ENCODE assay signal across 34 cellular contexts in genomic region chr14:81157431-81157830, GRCh38.
DNase-seq lines count a peak whose midpoint lies in the region; ATAC-seq and TF ChIP-seq lines count a peak whose summit lies in the region.
"Had no signal": no experiment of that assay in that cellular context is flagged by ENCODE, and none has a peak within 500 bp of the region (broad histone marks: within the 10 kb centered on the region; RNA-seq: fewer than 3 reads in every experiment).

No MANE protein-coding gene starts in this region.

- H3K4me3 Mint-ChIP-seq in CD4-positive, alpha-beta memory T cell, result no peak overlapping the region
- H3K4me3 Mint-ChIP-seq in activated naive CD4-positive, alpha-beta T cell treated with anti-CD3 and anti-CD28 coated beads for 36 hours, result no peak overlapping the region
- H3K4me3 Mint-ChIP-seq: activated naive CD8-positive, alpha-beta T cell treated with anti-CD3 and anti-CD28 coated beads, Interleukin-2, amount 10 ng/mL, durations not matched to agents 7 days and 5 days; central memory CD8-positive, alpha-beta T cell; mesothelial cell of epicardium; naive thymus-derived CD8-positive, alpha-beta T cell; stimulated activated naive CD8-positive, alpha-beta T cell treated with anti-CD3 and anti-CD28 coated beads, Interleukin-15, Interleukin-2, amounts not matched to agents 100 ng/mL and 50 ng/mL, for 24 hours had no signal

- no peak overlapping the region for H3K27ac ChIP-seq in foreskin keratinocyte
- H3K27ac ChIP-seq in CD4-positive, alpha-beta memory T cell (ENCODE audit: low read depth, low read length), result no peak overlapping the region
- H3K27ac ChIP-seq: A549, ascending aorta, esophagus squamous epithelium, gastroesophageal sphincter, skin epidermis, thoracic aorta, vagina had no signal

- no peaks in the 10 kb centered on the region for H3K27me3 ChIP-seq in foreskin keratinocyte
- H3K27me3 ChIP-seq in CD4-positive, alpha-beta memory T cell (ENCODE audit: insufficient read depth, low read length), result no peaks in the 10 kb centered on the region
- H3K27me3 ChIP-seq: ascending aorta, esophagus squamous epithelium, gastroesophageal sphincter, left lung, vagina had no signal

- no peaks in the 10 kb centered on the region for H3K9me3 ChIP-seq in CD4-positive, alpha-beta memory T cell (ENCODE audit: control insufficient read depth in 1 of 2, low read length in 2 of 2)
- H3K9me3 ChIP-seq: A549, ascending aorta, esophagus squamous epithelium, gastroesophageal sphincter, left lung, thoracic aorta, vagina had no signal

- H3K4me1 ChIP-seq in foreskin keratinocyte, result no peaks in the 10 kb centered on the region
- no peaks in the 10 kb centered on the region for H3K4me1 ChIP-seq in CD4-positive, alpha-beta memory T cell (ENCODE audit: insufficient read depth, low read length)
- H3K4me1 ChIP-seq: A549, ascending aorta, esophagus squamous epithelium, gastroesophageal sphincter, vagina had no signal

- ATAC-seq in foreskin keratinocyte (peak; percentile 38), HG02973 (IDR thresholded peaks at IDR 0.05; ENCODE audit: unreplicated experiment) (no peak)
- ATAC-seq: A549; gastroesophageal sphincter; left lung; naive thymus-derived CD8-positive, alpha-beta T cell; PC-3 had no signal

- POLR2A ChIA-PET in CD4-positive, alpha-beta memory T cell (lab: Charles Lee; ENCODE audit: partially characterized antibody), result no interaction called here

- H3K27me3 Mint-ChIP-seq in CD4-positive, alpha-beta memory T cell, result no peaks in the 10 kb centered on the region
- peaks cover 10% of the 10 kb centered on the region for H3K27me3 Mint-ChIP-seq in activated naive CD4-positive, alpha-beta T cell treated with anti-CD3 and anti-CD28 coated beads for 36 hours (ENCODE audit: low read depth)
- H3K27me3 Mint-ChIP-seq: central memory CD8-positive, alpha-beta T cell; naive thymus-derived CD8-positive, alpha-beta T cell had no signal

- H3K36me3 Mint-ChIP-seq in CD4-positive, alpha-beta memory T cell, result peaks cover 0 to 10% of the 10 kb centered on the region in 2 donors
- peaks cover 2% of the 10 kb centered on the region for H3K36me3 Mint-ChIP-seq in activated naive CD4-positive, alpha-beta T cell treated with anti-CD3 and anti-CD28 coated beads for 36 hours (ENCODE audit: low read depth)
- H3K36me3 Mint-ChIP-seq: mesothelial cell of epicardium had no signal

- DNase-seq in AML-193 (lab: John Stamatoyannopoulos, UW) (peak; percentile 72), LHCN-M2 (ENCODE audit: low read depth) (peak; percentile 27), OCI-M1 (lab: John Stamatoyannopoulos, UW) (peak; percentile 11), foreskin keratinocyte (peak in 1 of 2 donors; percentile 57), HUDEP-2 (lab: John Stamatoyannopoulos, UW; ENCODE audit: unreplicated experiment in 76 of 76) (no peak)
- DNase-seq in CD4-positive, alpha-beta memory T cell, result no peak
- DNase-seq in activated naive CD4-positive, alpha-beta T cell treated with anti-CD3 and anti-CD28 coated beads for 36 hours, result no peak
- DNase-seq: activated CD4-positive, CD25-positive, alpha-beta regulatory T cell treated with anti-CD3 and anti-CD28 coated beads, Interleukin-2, amount 50 U/mL, for 72 hours; activated effector memory CD4-positive, alpha-beta T cell treated with Interleukin-2 at 50 U/mL for 16 hours; activated naive CD8-positive, alpha-beta T cell treated with anti-CD3 and anti-CD28 coated beads, Interleukin-2, amount 10 ng/mL, durations not matched to agents 7 days and 5 days; activated T-cell treated with anti-CD3 and anti-CD28 coated beads for 4 hours; dermis blood vessel endothelial cell; DMS53; esophagus squamous epithelium; hypothalamus; IMR-90; left lung; naive thymus-derived CD8-positive, alpha-beta T cell; NCI-H1417 treated with DMSO at 0.1 percent for 48 hours; NCI-H2081 treated with DMSO at 0.1 percent for 48 hours; NCI-H345; NCI-H774; PC-3; Right ventricle myocardium superior had no signal

- intact Hi-C loops in CD4-positive, alpha-beta memory T cell (cut with micrococcal nuclease), result no loop called here
- intact Hi-C loops in activated naive CD4-positive, alpha-beta T cell treated with anti-CD3 and anti-CD28 coated beads for 36 hours (cut with micrococcal nuclease), result no loop called here

- no peak overlapping the region for H3K27ac Mint-ChIP-seq in CD4-positive, alpha-beta memory T cell
- no peak overlapping the region for H3K27ac Mint-ChIP-seq in activated naive CD4-positive, alpha-beta T cell treated with anti-CD3 and anti-CD28 coated beads for 36 hours
- H3K27ac Mint-ChIP-seq: activated naive CD8-positive, alpha-beta T cell treated with anti-CD3 and anti-CD28 coated beads, Interleukin-2, amount 10 ng/mL, durations not matched to agents 7 days and 5 days; mesothelial cell of epicardium; naive thymus-derived CD8-positive, alpha-beta T cell; stimulated activated naive CD8-positive, alpha-beta T cell treated with anti-CD3 and anti-CD28 coated beads, Interleukin-15, Interleukin-2, amounts not matched to agents 100 ng/mL and 50 ng/mL, for 24 hours had no signal

- no peaks in the 10 kb centered on the region for H3K4me1 Mint-ChIP-seq in CD4-positive, alpha-beta memory T cell
- peaks cover 14% of the 10 kb centered on the region for H3K4me1 Mint-ChIP-seq in activated naive CD4-positive, alpha-beta T cell treated with anti-CD3 and anti-CD28 coated beads for 36 hours (ENCODE audit: low read depth)
- H3K4me1 Mint-ChIP-seq: central memory CD8-positive, alpha-beta T cell; mesothelial cell of epicardium had no signal

- CTCF ChIA-PET in CD4-positive, alpha-beta memory T cell (lab: Charles Lee; ENCODE audit: partially characterized antibody), result no interaction called here
- CTCF ChIA-PET in activated naive CD4-positive, alpha-beta T cell treated with anti-CD3 and anti-CD28 coated beads for 36 hours (lab: Charles Lee), result no interaction called here

- H3K36me3 ChIP-seq in CD4-positive, alpha-beta memory T cell (ENCODE audit: insufficient read depth, low read length), result no peaks in the 10 kb centered on the region
- H3K36me3 ChIP-seq: ascending aorta, esophagus squamous epithelium, gastroesophageal sphincter, left lung, thoracic aorta, vagina had no signal

- no peaks in the 10 kb centered on the region for H3K9me3 Mint-ChIP-seq in CD4-positive, alpha-beta memory T cell
- H3K9me3 Mint-ChIP-seq in activated naive CD4-positive, alpha-beta T cell treated with anti-CD3 and anti-CD28 coated beads for 36 hours, result no peaks in the 10 kb centered on the region
- H3K9me3 Mint-ChIP-seq: central memory CD8-positive, alpha-beta T cell; mesothelial cell of epicardium; stimulated activated naive CD8-positive, alpha-beta T cell treated with anti-CD3 and anti-CD28 coated beads, Interleukin-15, Interleukin-2, amounts not matched to agents 100 ng/mL and 50 ng/mL, for 24 hours had no signal

- TF ChIP-seq CTCF in foreskin keratinocyte (conservative IDR thresholded peaks at IDR 0.05), result no peak

- H3K4me3 ChIP-seq in CD4-positive, alpha-beta memory T cell (ENCODE audit: low read length in 2 of 2), result no peak overlapping the region
- H3K4me3 ChIP-seq: A549, ascending aorta, esophagus squamous epithelium, gastroesophageal sphincter, left lung, skin epidermis, thoracic aorta, vagina had no signal

Comparison
In these comparisons a context has a peak if more than half of its experiments do, and no peak if none do; other contexts are left out.
1. DNase-seq: peak in AML-193 (2 of 2), LHCN-M2 (single experiment) and OCI-M1 (single experiment); none in CD4-positive, alpha-beta memory T cell (0 of 5), HUDEP-2 (0 of 76) and activated naive CD4-positive, alpha-beta T cell treated with anti-CD3 and anti-CD28 coated beads for 36 hours (single experiment).